Comparison of ENCODE assay signal across 39 cellular contexts in genomic region chr12:71230542-71230941, GRCh38.
"Had no signal": no experiment of that assay in that cellular context is flagged by ENCODE, and none has a peak within 500 bp of the region (broad histone marks: within the 10 kb centered on the region; RNA-seq: fewer than 3 reads in every experiment).

No MANE protein-coding gene starts in this region.

- FAIRE-seq: astrocyte, bronchial epithelial cell had no signal

- H3K27ac ChIP-seq: adrenal gland, ascending aorta, body of pancreas, brain microvascular endothelial cell, breast epithelium, cardiac muscle cell had no signal

- H3K36me3 Mint-ChIP-seq: activated naive CD4-positive, alpha-beta T cell treated with anti-CD3 and anti-CD28 coated beads, Interleukin-2, amount 10 ng/mL, durations not matched to agents 7 days and 5 days; activated naive CD4-positive, alpha-beta T cell treated with anti-CD3 and anti-CD28 coated beads, Interleukin-2, amount 50 U/mL, for 24 hours; activated naive CD4-positive, alpha-beta T cell treated with anti-CD3 and anti-CD28 coated beads, Interleukin-2, amount 50 U/mL, for 72 hours; activated naive CD8-positive, alpha-beta T cell; activated naive CD8-positive, alpha-beta T cell treated with anti-CD3 and anti-CD28 coated beads for 36 hours; activated naive CD8-positive, alpha-beta T cell treated with anti-CD3 and anti-CD28 coated beads, Interleukin-2, amount 10 ng/mL, durations not matched to agents 7 days and 5 days; brain had no signal

- H3K27me3 ChIP-seq: adrenal gland, ascending aorta, body of pancreas, brain microvascular endothelial cell, breast epithelium, cardiac muscle cell had no signal

- H3K4me3 ChIP-seq: adrenal gland, ascending aorta, body of pancreas, breast epithelium, cardiac muscle cell had no signal

- H3K4me3 Mint-ChIP-seq: activated naive CD4-positive, alpha-beta T cell treated with anti-CD3 and anti-CD28 coated beads for 36 hours; activated naive CD4-positive, alpha-beta T cell treated with anti-CD3 and anti-CD28 coated beads, Interleukin-2, amount 10 ng/mL, durations not matched to agents 7 days and 5 days; activated naive CD4-positive, alpha-beta T cell treated with anti-CD3 and anti-CD28 coated beads, Interleukin-2, amount 50 U/mL, for 24 hours; activated naive CD8-positive, alpha-beta T cell; activated naive CD8-positive, alpha-beta T cell treated with anti-CD3 and anti-CD28 coated beads for 36 hours; activated naive CD8-positive, alpha-beta T cell treated with anti-CD3 and anti-CD28 coated beads, Interleukin-2, amount 10 ng/mL, durations not matched to agents 7 days and 5 days; activated naive CD8-positive, alpha-beta T cell treated with anti-CD3 and anti-CD28 coated beads, Interleukin-2, amount 50 U/mL, for 24 hours; activated T-cell treated with anti-CD3 and anti-CD28 coated beads, Interleukin-2, amount 50 U/mL, for 4 hours; activated T-cell treated with anti-CD3 and anti-CD28 coated beads, Interleukin-2, amount 50 U/mL, for 72 hours; activated T-helper 1 cell treated with anti-CD3 and anti-CD28 coated beads, Interleukin-12 subunit alpha, Interleukin-12 subunit beta, Interleukin-2, Interleukin-4 antibody, amounts not matched to agents 30 ng/mL and 10 ng/mL and 1 ng/mL, durations not matched to agents 14 hours and 24 hours and 36 hours; activated T-helper 17 cell treated with anti-CD3 and anti-CD28 coated beads, Interleukin-2, amount 50 U/mL, for 72 hours; brain; central memory CD8-positive, alpha-beta T cell had no signal

- H3K9me3 ChIP-seq: adrenal gland, ascending aorta, body of pancreas, breast epithelium had no signal

- H3K36me3 ChIP-seq: adrenal gland, ascending aorta, brain microvascular endothelial cell, breast epithelium, cardiac muscle cell had no signal

- H3K9me3 Mint-ChIP-seq: activated naive CD4-positive, alpha-beta T cell treated with anti-CD3 and anti-CD28 coated beads, Interleukin-2, amount 10 ng/mL, durations not matched to agents 7 days and 5 days; activated naive CD4-positive, alpha-beta T cell treated with anti-CD3 and anti-CD28 coated beads, Interleukin-2, amount 50 U/mL, for 24 hours; activated naive CD8-positive, alpha-beta T cell treated with anti-CD3 and anti-CD28 coated beads for 36 hours; activated naive CD8-positive, alpha-beta T cell treated with anti-CD3 and anti-CD28 coated beads, Interleukin-2, amount 10 ng/mL, durations not matched to agents 7 days and 5 days; activated T-cell treated with anti-CD3 and anti-CD28 coated beads, Interleukin-2, amount 50 U/mL, for 72 hours; activated T-helper 1 cell treated with anti-CD3 and anti-CD28 coated beads, Interleukin-12 subunit alpha, Interleukin-12 subunit beta, Interleukin-2, Interleukin-4 antibody, amounts not matched to agents 30 ng/mL and 10 ng/mL and 1 ng/mL, durations not matched to agents 14 hours and 24 hours and 36 hours; activated T-helper 2 cell treated with anti-CD3 and anti-CD28 coated beads, Interferon-gamma antibody, Interleukin-2, Interleukin-4, amounts not matched to agents 10 μg/mL and 5 μg/mL and 100 μg/mL, durations not matched to agents 14 hours and 24 hours and 36 hours had no signal

- DNase-seq: activated effector memory CD4-positive, alpha-beta T cell treated with anti-CD3 and anti-CD28 coated beads, Interleukin-2, amount 50 U/mL, for 16 hours; activated effector memory CD4-positive, alpha-beta T cell treated with Interleukin-2 at 50 U/mL for 16 hours; activated gamma-delta T cell; activated gamma-delta T cell treated with Interleukin-2 at 50 U/mL for 16 hours; activated naive CD4-positive, alpha-beta T cell; activated naive CD4-positive, alpha-beta T cell treated with anti-CD3 and anti-CD28 coated beads for 36 hours; activated naive CD4-positive, alpha-beta T cell treated with anti-CD3 and anti-CD28 coated beads, Interleukin-2, amount 10 ng/mL, durations not matched to agents 7 days and 5 days; activated naive CD4-positive, alpha-beta T cell treated with anti-CD3 and anti-CD28 coated beads, Interleukin-2, amount 50 U/mL, for 16 hours; activated naive CD4-positive, alpha-beta T cell treated with Interleukin-2 at 50 U/mL for 16 hours; activated naive CD8-positive, alpha-beta T cell treated with anti-CD3 and anti-CD28 coated beads for 36 hours; activated naive CD8-positive, alpha-beta T cell treated with anti-CD3 and anti-CD28 coated beads, Interleukin-2, amount 10 ng/mL, durations not matched to agents 7 days and 5 days; activated naive CD8-positive, alpha-beta T cell treated with anti-CD3 and anti-CD28 coated beads, Interleukin-2, amount 50 U/mL, for 24 hours; activated T-cell treated with anti-CD3 and anti-CD28 coated beads, Interleukin-2, amount 50 U/mL, for 1 hour; activated T-cell treated with anti-CD3 and anti-CD28 coated beads, Interleukin-2, amount 50 U/mL, for 4 hours; activated T-cell treated with anti-CD3 and anti-CD28 coated beads, Interleukin-2, amount 50 U/mL, for 48 hours; activated T-cell treated with anti-CD3 and anti-CD28 coated beads, Interleukin-2, amount 50 U/mL, for 72 hours; adrenal gland; amniotic stem cell; amygdala; anterior cingulate cortex; aorta; body of pancreas; brain microvascular endothelial cell; caudate nucleus; central memory CD4-positive, alpha-beta T cell; cerebellar nuclear complex had no signal

- H3K4me1 ChIP-seq: adrenal gland, ascending aorta, body of pancreas, breast epithelium had no signal

- H3K27me3 Mint-ChIP-seq: activated naive CD4-positive, alpha-beta T cell treated with anti-CD3 and anti-CD28 coated beads, Interleukin-2, amount 10 ng/mL, durations not matched to agents 7 days and 5 days; activated naive CD4-positive, alpha-beta T cell treated with anti-CD3 and anti-CD28 coated beads, Interleukin-2, amount 50 U/mL, for 24 hours; activated naive CD8-positive, alpha-beta T cell; activated naive CD8-positive, alpha-beta T cell treated with anti-CD3 and anti-CD28 coated beads for 36 hours; activated naive CD8-positive, alpha-beta T cell treated with anti-CD3 and anti-CD28 coated beads, Interleukin-2, amount 10 ng/mL, durations not matched to agents 7 days and 5 days; activated naive CD8-positive, alpha-beta T cell treated with anti-CD3 and anti-CD28 coated beads, Interleukin-2, amount 50 U/mL, for 24 hours; activated T-helper 17 cell treated with anti-CD3 and anti-CD28 coated beads, Interleukin-2, amount 50 U/mL, for 72 hours; central memory CD8-positive, alpha-beta T cell had no signal

- H3K27ac Mint-ChIP-seq: activated naive CD4-positive, alpha-beta T cell treated with anti-CD3 and anti-CD28 coated beads for 36 hours; activated naive CD4-positive, alpha-beta T cell treated with anti-CD3 and anti-CD28 coated beads, Interleukin-2, amount 10 ng/mL, durations not matched to agents 7 days and 5 days; activated naive CD4-positive, alpha-beta T cell treated with anti-CD3 and anti-CD28 coated beads, Interleukin-2, amount 50 U/mL, for 24 hours; activated naive CD4-positive, alpha-beta T cell treated with anti-CD3 and anti-CD28 coated beads, Interleukin-2, amount 50 U/mL, for 72 hours; activated naive CD8-positive, alpha-beta T cell; activated naive CD8-positive, alpha-beta T cell treated with anti-CD3 and anti-CD28 coated beads for 36 hours; activated naive CD8-positive, alpha-beta T cell treated with anti-CD3 and anti-CD28 coated beads, Interleukin-2, amount 10 ng/mL, durations not matched to agents 7 days and 5 days; activated naive CD8-positive, alpha-beta T cell treated with anti-CD3 and anti-CD28 coated beads, Interleukin-2, amount 50 U/mL, for 24 hours; activated T-cell treated with anti-CD3 and anti-CD28 coated beads, Interleukin-2, amount 50 U/mL, for 72 hours; activated T-helper 1 cell treated with anti-CD3 and anti-CD28 coated beads, Interleukin-12 subunit alpha, Interleukin-12 subunit beta, Interleukin-2, Interleukin-4 antibody, amounts not matched to agents 30 ng/mL and 10 ng/mL and 1 ng/mL, durations not matched to agents 14 hours and 24 hours and 36 hours; activated T-helper 17 cell treated with anti-CD3 and anti-CD28 coated beads, Interleukin-2, amount 50 U/mL, for 72 hours; activated T-helper 2 cell treated with anti-CD3 and anti-CD28 coated beads, Interferon-gamma antibody, Interleukin-2, Interleukin-4, amounts not matched to agents 10 μg/mL and 5 μg/mL and 100 μg/mL, durations not matched to agents 14 hours and 24 hours and 36 hours; brain had no signal

- H3K4me1 Mint-ChIP-seq: activated naive CD4-positive, alpha-beta T cell treated with anti-CD3 and anti-CD28 coated beads, Interleukin-2, amount 10 ng/mL, durations not matched to agents 7 days and 5 days; activated naive CD4-positive, alpha-beta T cell treated with anti-CD3 and anti-CD28 coated beads, Interleukin-2, amount 50 U/mL, for 24 hours; activated naive CD8-positive, alpha-beta T cell treated with anti-CD3 and anti-CD28 coated beads for 36 hours; activated naive CD8-positive, alpha-beta T cell treated with anti-CD3 and anti-CD28 coated beads, Interleukin-2, amount 10 ng/mL, durations not matched to agents 7 days and 5 days; activated naive CD8-positive, alpha-beta T cell treated with anti-CD3 and anti-CD28 coated beads, Interleukin-2, amount 50 U/mL, for 24 hours; activated T-helper 17 cell treated with anti-CD3 and anti-CD28 coated beads, Interleukin-2, amount 50 U/mL, for 72 hours; brain; central memory CD8-positive, alpha-beta T cell had no signal
